In the genomic region with DNA sequence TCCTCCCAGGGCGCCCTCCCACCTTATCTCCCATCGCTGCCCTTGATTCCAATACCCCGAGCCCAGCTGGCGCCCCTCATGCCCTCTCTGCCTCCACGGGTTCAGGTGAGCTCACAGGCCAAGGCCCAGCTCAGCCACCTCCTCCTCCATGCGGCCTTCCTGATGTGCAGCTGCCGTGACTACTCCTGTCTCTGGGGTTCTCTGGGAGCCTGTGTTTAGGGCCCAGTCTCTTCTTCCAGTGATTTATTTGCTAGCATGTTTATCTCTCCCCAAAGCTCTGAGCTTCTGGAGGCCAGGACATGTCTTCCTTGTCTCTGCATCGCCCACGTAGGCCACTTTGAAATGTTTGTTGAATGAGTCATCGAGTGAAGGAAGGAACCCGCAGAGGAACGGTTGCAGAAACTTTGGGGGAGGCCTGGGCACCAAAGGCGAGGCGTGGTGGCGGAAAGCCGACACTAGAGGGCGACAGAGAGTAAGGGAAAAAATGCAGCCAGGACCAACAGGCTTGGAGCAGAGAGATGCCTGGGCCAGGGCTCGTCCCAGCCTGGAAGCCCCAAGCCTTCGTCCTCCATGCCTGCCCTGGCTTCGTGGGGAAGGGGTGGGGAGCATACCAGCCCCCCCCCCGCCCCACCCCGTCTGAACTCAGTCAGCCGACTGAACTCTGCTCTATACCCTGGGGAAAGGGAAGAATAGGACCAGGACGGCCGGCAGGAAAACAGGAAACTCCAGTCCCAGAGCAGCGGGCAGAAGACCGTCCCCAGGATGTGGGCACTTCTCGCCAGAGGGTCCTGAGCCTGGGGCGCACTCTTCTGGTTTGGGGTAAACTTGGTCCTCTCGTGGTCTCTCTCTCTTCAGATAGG, we compare ENCODE assay signal across 8 cellular contexts. TPM values are rescaled to one million over a fixed set of nuclear protein-coding genes. Genes with fewer than 3 reads are reported as not detected.
DNase-seq lines count a peak whose midpoint lies in the region; ATAC-seq and TF ChIP-seq lines count a peak whose summit lies in the region.

No MANE protein-coding gene starts in this region.

- 0 out of 2 replicates have a peak, but pooled peaks cover 3% of the 10 kb centered on the region for H3F3A ChIP-seq in DOHH2 (ENCODE audit: control insufficient read depth, insufficient read depth)

- CTCF ChIA-PET in activated naive CD4-positive, alpha-beta T cell treated with anti-CD3 and anti-CD28 coated beads for 36 hours (lab: Charles Lee) = interaction anchor here (0.6 to 6.0 kb wide), 26 partner anchors 10 to 132 kb away, joined by 3 to 96 read pairs (median 4); partner anchors contain the start of genes HSPB1, SRRM3 and YWHAG

- TF ChIP-seq CTCF in DOHH2 (IDR thresholded peaks at IDR 0.05; ENCODE audit: low read depth, low read length, poor library complexity, severe bottlenecking) (peak; percentile 98), KMS-11 (conservative IDR thresholded peaks at IDR 0.05; ENCODE audit: low read depth, low read length) (peak; percentile 98)

- H3K27me3 Mint-ChIP-seq in activated naive CD4-positive, alpha-beta T cell treated with anti-CD3 and anti-CD28 coated beads for 36 hours (ENCODE audit: low read depth) = no peaks in the 10 kb centered on the region

- no peaks in the 10 kb centered on the region for H3K9me2 ChIP-seq in DOHH2 (replicated peaks; ENCODE audit: control insufficient read depth, low read length)

- ATAC-seq in GM21619 (IDR thresholded peaks at IDR 0.05; ENCODE audit: unreplicated experiment) = peak; percentile 76

- H3K36me3 Mint-ChIP-seq in activated naive CD4-positive, alpha-beta T cell treated with anti-CD3 and anti-CD28 coated beads for 36 hours (ENCODE audit: low read depth) = no peaks in the 10 kb centered on the region

- H3K27ac ChIP-seq in DOHH2 (ENCODE audit: low read depth, low read length) = no peak overlapping the region
- H3K27ac ChIP-seq in KMS-11 = no peak overlapping the region
- H3K27ac ChIP-seq in SJSA1 = peak overlapping the region; percentile 83

- H4K20me1 ChIP-seq in DOHH2 (ENCODE audit: control insufficient read depth, insufficient read depth, low read depth, low read length) = 0 out of 2 replicates have a peak, but pooled peaks cover 2% of the 10 kb centered on the region
- H4K20me1 ChIP-seq in KMS-11 (ENCODE audit: insufficient read depth) = no peaks in the 10 kb centered on the region

- peak overlapping the region; percentile 4; the same call in 1 of the 2 replicates for H3K9ac ChIP-seq in KMS-11

- peak overlapping the region; percentile 68 for H3K27ac Mint-ChIP-seq in activated naive CD4-positive, alpha-beta T cell treated with anti-CD3 and anti-CD28 coated beads for 36 hours

- H3K4me2 ChIP-seq in DOHH2 (ENCODE audit: low read length) (peak overlapping the region; percentile 47), KMS-11 (peak overlapping the region; percentile 50)

- no peaks in the 10 kb centered on the region for H3K9me3 Mint-ChIP-seq in activated naive CD4-positive, alpha-beta T cell treated with anti-CD3 and anti-CD28 coated beads for 36 hours

- H3K4me1 Mint-ChIP-seq in activated naive CD4-positive, alpha-beta T cell treated with anti-CD3 and anti-CD28 coated beads for 36 hours (ENCODE audit: low read depth) = peaks cover 9% of the 10 kb centered on the region

- intact Hi-C loops in activated naive CD4-positive, alpha-beta T cell treated with anti-CD3 and anti-CD28 coated beads for 36 hours (cut with micrococcal nuclease) = loop anchor here (1.0 kb wide), 5 partner anchors 12 to 113 kb away; no protein-coding TSS in a partner anchor

- peak; percentile 96 to 100 for DNase-seq in SJSA1 (ENCODE audit: low read depth in 1 of 2, low spot score in 2 of 2)
- peak; percentile 97 for DNase-seq in activated naive CD4-positive, alpha-beta T cell treated with anti-CD3 and anti-CD28 coated beads for 36 hours
- DNase-seq in germinal center (ENCODE audit: low spot score) = peak; percentile 81
- peak; percentile 90 for DNase-seq in occipital lobe (lab: John Stamatoyannopoulos, UW)
- peak; percentile 97 for DNase-seq in superior temporal gyrus (ENCODE audit: extremely low spot score)

- H3K4me3 ChIP-seq in DOHH2 (ENCODE audit: low read length) (peak overlapping the region; percentile 29), KMS-11 (IDR thresholded peaks at IDR 0.05; ENCODE audit: insufficient read depth, low read depth, low read length) (no peak overlapping the region), SJSA1 (peak overlapping the region; percentile 8; the same call in 1 of the 2 replicates)

- H3K9me3 ChIP-seq in DOHH2 (ENCODE audit: control insufficient read depth, insufficient read depth, low read length) (no peaks in the 10 kb centered on the region), SJSA1 (replicated peaks) (no peaks in the 10 kb centered on the region)

- no peaks in the 10 kb centered on the region for H3K36me3 ChIP-seq in DOHH2 (ENCODE audit: control insufficient read depth, low read length)
- no peaks in the 10 kb centered on the region for H3K36me3 ChIP-seq in KMS-11 (ENCODE audit: insufficient read depth)
- no peaks in the 10 kb centered on the region for H3K36me3 ChIP-seq in SJSA1

- H3K79me2 ChIP-seq in DOHH2 (ENCODE audit: control insufficient read depth, low read length) (no peaks in the 10 kb centered on the region), KMS-11 (ENCODE audit: insufficient read depth, low read depth) (no peaks in the 10 kb centered on the region)

- H3K4me3 Mint-ChIP-seq in activated naive CD4-positive, alpha-beta T cell treated with anti-CD3 and anti-CD28 coated beads for 36 hours = peak overlapping the region; percentile 38

- H3K27me3 ChIP-seq in DOHH2 (ENCODE audit: control insufficient read depth, low read length) (peaks cover 23% of the 10 kb centered on the region), KMS-11 (ENCODE audit: insufficient read depth, low read depth) (no peaks in the 10 kb centered on the region; the same call in 1 of the 2 replicates), SJSA1 (replicated peaks) (no peaks in the 10 kb centered on the region)

- H3K4me1 ChIP-seq in DOHH2 (ENCODE audit: control insufficient read depth, low read length) (peaks cover 18% of the 10 kb centered on the region), KMS-11 (ENCODE audit: low read depth, poor library complexity, severe bottlenecking) (peaks cover 41% of the 10 kb centered on the region), SJSA1 (replicated peaks) (peaks cover 51% of the 10 kb centered on the region)

- peak overlapping the region; percentile 75 for H2AFZ ChIP-seq in KMS-11 (ENCODE audit: low read depth)

RNA-seq across cellular contexts. Expression of gene HSPB1, which starts 10.9 kb away (rescaled TPM):
- total RNA-seq in SJSA1 (2014; rRNA removed; shearing (Covaris generic)) = 119 and 221 TPM in 2 replicates
- 100 to 1,000 TPM; 106 to 115 TPM for total RNA-seq in activated naive CD4-positive, alpha-beta T cell treated with anti-CD3 and anti-CD28 coated beads for 36 hours
- total RNA-seq in occipital lobe = 2.7 TPM

Comparison
In these comparisons a context has a peak if more than half of its experiments do, and no peak if none do; other contexts are left out.
1. RNA of gene HSPB1, which starts 10.9 kb away (total RNA-seq): 119 to 221 TPM in SJSA1 and 106 to 115 TPM in activated naive CD4-positive, alpha-beta T cell treated with anti-CD3 and anti-CD28 coated beads for 36 hours; 2.7 TPM in occipital lobe (single experiment); every median in the first group is over 10 times any median in the second.
2. Peak in every context shown above with its lines, with median percentiles within 50 percentile points of each other: DNase-seq.